ENCODE assay signal across 8 cellular contexts in genomic region chr17:38729886-38730525, GRCh38. TPM values are rescaled to one million over a fixed set of nuclear protein-coding genes. Genes with fewer than 3 reads are reported as not detected.
A peak's percentile ranks its signal among the peaks of the same experiment; 100 is the strongest.
DNase-seq lines count a peak whose midpoint lies in the region; ATAC-seq, FAIRE-seq and TF ChIP-seq lines count a peak whose summit lies in the region.

A gene with protein sequence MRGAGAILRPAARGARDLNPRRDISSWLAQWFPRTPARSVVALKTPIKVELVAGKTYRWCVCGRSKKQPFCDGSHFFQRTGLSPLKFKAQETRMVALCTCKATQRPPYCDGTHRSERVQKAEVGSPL (plus strand): TSS chr17:38730341. CDS start chr17:38730359, 18 bp downstream.

- H3K4me3 ChIP-seq in HUES6 (ENCODE audit: low read depth, low read length) = peak within 1 kb of the TSS; percentile 91
- peak within 1 kb of the TSS; percentile 73 for H3K4me3 ChIP-seq in fibroblast of mammary gland (ENCODE audit: control insufficient read depth, low read depth, low read length)

- H3K4me1 ChIP-seq in HUES6 (ENCODE audit: control insufficient read depth, insufficient read depth, low read length) = peaks cover 24% of the 10 kb centered on the region

- ATAC-seq in GM21367 (IDR thresholded peaks at IDR 0.05; ENCODE audit: unreplicated experiment) = peak; percentile 69
- ATAC-seq in natural killer cell treated with Interleukin-12 subunit alpha and Interleukin-12 subunit beta and Interleukin-15 and Interleukin-18, amount 100 ng/mL, for 72 hours = peak; percentile 89 to 90

- H3K27me3 ChIP-seq in HUES6 (ENCODE audit: control insufficient read depth, insufficient read depth, low read length) = peaks cover 7% of the 10 kb centered on the region; the same call in 1 of the 2 replicates

- no peak for FAIRE-seq in RCC 7860 (lab: Jason Lieb, UNC)

- H3K27ac Mint-ChIP-seq in natural killer cell treated with Interleukin-12 subunit alpha and Interleukin-12 subunit beta and Interleukin-15 and Interleukin-18, amount 100 ng/mL, for 72 hours = peak within 1 kb of the TSS; percentile 96 to 98

- H3K36me3 ChIP-seq in HUES6 (ENCODE audit: control insufficient read depth, insufficient read depth, low read length) = peaks cover 27% of the 10 kb centered on the region

- in situ Hi-C loops in Caki2 (cut with HindIII; ENCODE audit: low pct_unique_long_range_greater_than_20kb, low sequenced_read_pairs) = no loop called here

- H3K9ac ChIP-seq in HUES6 (ENCODE audit: low read length) = peak within 1 kb of the TSS; percentile 80

- no peaks in the 10 kb centered on the region for H3K27me3 Mint-ChIP-seq in natural killer cell treated with Interleukin-12 subunit alpha and Interleukin-12 subunit beta and Interleukin-15 and Interleukin-18, amount 100 ng/mL, for 72 hours

- H3K9me3 Mint-ChIP-seq in natural killer cell treated with Interleukin-12 subunit alpha and Interleukin-12 subunit beta and Interleukin-15 and Interleukin-18, amount 100 ng/mL, for 72 hours = no peaks in the 10 kb centered on the region

- peak within 1 kb of the TSS; percentile 99 for H3K4me3 Mint-ChIP-seq in natural killer cell treated with Interleukin-12 subunit alpha and Interleukin-12 subunit beta and Interleukin-15 and Interleukin-18, amount 100 ng/mL, for 72 hours

- TF ChIP-seq CTCF in fibroblast of mammary gland (conservative IDR thresholded peaks at IDR 0.05; ENCODE audit: control insufficient read depth, insufficient read depth, low read depth, low read length) = no peak

- H3K27ac ChIP-seq in HUES6 (ENCODE audit: low read depth, low read length) = no peak within 1 kb of the TSS; the same call in 1 of the 2 replicates

- no peaks in the 10 kb centered on the region for H3K36me3 Mint-ChIP-seq in natural killer cell treated with Interleukin-12 subunit alpha and Interleukin-12 subunit beta and Interleukin-15 and Interleukin-18, amount 100 ng/mL, for 72 hours

- peaks cover 68 to 79% of the 10 kb centered on the region in 2 donors for H3K4me1 Mint-ChIP-seq in natural killer cell treated with Interleukin-12 subunit alpha and Interleukin-12 subunit beta and Interleukin-15 and Interleukin-18, amount 100 ng/mL, for 72 hours (ENCODE audit: low read depth in 2 of 2)

- peak; percentile 77 for DNase-seq in Caki2 (ENCODE audit: low read depth)
- DNase-seq in RCC 7860 (ENCODE audit: low spot score) = peak; percentile 72
- peak; percentile 85 for DNase-seq in activated T-helper 1 cell treated with Interleukin-2 at 50 U/mL for 16 hours (ENCODE audit: low read depth)
- peak; percentile 75 for DNase-seq in fibroblast of mammary gland (ENCODE audit: low read depth)
- DNase-seq in natural killer cell treated with Interleukin-12 subunit alpha and Interleukin-12 subunit beta and Interleukin-15 and Interleukin-18, amount 100 ng/mL, for 72 hours (ENCODE audit: low spot score) = peak; percentile 94
- DNase-seq in stimulated activated naive CD4-positive, alpha-beta T cell treated with Interleukin-2 at 50 U/mL for 16 hours (lab: John Stamatoyannopoulos, UW) = peak; percentile 80

- H3K9me3 ChIP-seq in HUES6 (ENCODE audit: control insufficient read depth, insufficient read depth, low read depth, low read length) = no peaks in the 10 kb centered on the region

RNA-seq across cellular contexts. Expression of the gene that starts here (rescaled TPM):
- 13.0 and 23.0 TPM in 2 replicates for total RNA-seq in Caki2 (2014; rRNA removed; shearing (Covaris generic); ENCODE audit: low replicate concordance)
- 10 to 100 TPM; 48.3 to 58.7 TPM for total RNA-seq in natural killer cell treated with Interleukin-12 subunit alpha and Interleukin-12 subunit beta and Interleukin-15 and Interleukin-18, amount 100 ng/mL, for 72 hours
